In the genomic region with DNA sequence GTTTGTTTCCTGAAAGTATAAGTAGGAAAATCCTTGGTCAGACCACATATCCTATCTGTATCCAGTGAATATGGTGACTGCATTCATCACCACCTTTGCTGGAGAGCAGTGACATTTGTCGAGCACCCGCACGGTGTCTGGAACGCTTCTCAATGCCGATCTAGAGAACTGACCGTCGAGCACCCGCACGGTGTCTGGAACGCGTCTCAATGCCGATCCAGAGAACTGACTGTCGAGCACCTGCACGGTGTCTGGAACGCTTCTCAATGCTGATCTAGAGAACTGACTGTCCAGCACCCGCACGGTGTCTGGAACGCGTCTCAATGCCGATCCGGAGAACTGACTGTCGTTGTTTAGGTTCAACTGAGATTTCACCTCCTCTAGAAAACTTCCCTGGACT, we compare ENCODE assay signal across 2 cellular contexts.
TF ChIP-seq lines count a peak whose summit lies in the region.

No MANE protein-coding gene starts in this region.

TF ChIP-seq in HepG2, 621 proteins besides CTCF, POLR2A, EP300 and RAD21:
- TF ChIP-seq ELF1 (CRISPR knock-in tag; IDR thresholded peaks at IDR 0.05) (no peak), ZBTB38 (CRISPR knock-in tag; IDR thresholded peaks at IDR 0.05) (peak; percentile 30; the same call in 1 of the 2 replicates)
TF ChIP-seq in HepG2: peak in this region for 1.

TF ChIP-seq in endothelial cell of umbilical vein, 7 proteins besides CTCF, POLR2A, EP300 and RAD21:
- TF ChIP-seq EZH2 (IDR thresholded peaks at IDR 0.05; ENCODE audit: borderline replicate concordance, low read depth, low read length, severe bottlenecking): no peak
- TF ChIP-seq, protein P1, sequence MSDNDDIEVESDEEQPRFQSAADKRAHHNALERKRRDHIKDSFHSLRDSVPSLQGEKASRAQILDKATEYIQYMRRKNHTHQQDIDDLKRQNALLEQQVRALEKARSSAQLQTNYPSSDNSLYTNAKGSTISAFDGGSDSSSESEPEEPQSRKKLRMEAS (IDR thresholded peaks at IDR 0.05; ENCODE audit: insufficient read depth, insufficient read length): no peak
- no peak for TF ChIP-seq FOS (IDR thresholded peaks at IDR 0.05; ENCODE audit: borderline replicate concordance, insufficient read depth, low read length)
- no peak for TF ChIP-seq MYC (IDR thresholded peaks at IDR 0.05; ENCODE audit: low read depth, low read length)
- TF ChIP-seq GATA2 (IDR thresholded peaks at IDR 0.05; ENCODE audit: insufficient read depth, insufficient read length, low read depth, low read length): no peak
- TF ChIP-seq JUN (IDR thresholded peaks at IDR 0.05; ENCODE audit: borderline replicate concordance, insufficient read depth, insufficient read length, low read depth): no peak
- TF ChIP-seq POLR2AphosphoS5 (IDR thresholded peaks at IDR 0.05; ENCODE audit: insufficient read depth, low read depth, low read length): no peak
